8 cellular contexts compared by ENCODE assay signal in genomic region chr3:196499807-196500524, GRCh38. TPM values are rescaled to one million over a fixed set of nuclear protein-coding genes. Genes with fewer than 3 reads are reported as not detected.
DNase-seq lines count a peak whose midpoint lies in the region; ATAC-seq and TF ChIP-seq lines count a peak whose summit lies in the region.

No MANE protein-coding gene starts in this region.

- peak overlapping the region; percentile 84 for H3K9ac ChIP-seq in SU-DHL-6 (ENCODE audit: low read length)

- no peaks in the 10 kb centered on the region for H3K27me3 ChIP-seq in SU-DHL-6 (ENCODE audit: low read length)
- no peaks in the 10 kb centered on the region for H3K27me3 ChIP-seq in esophagus squamous epithelium

- H3K27ac ChIP-seq in SU-DHL-6 (ENCODE audit: low read depth, low read length) (peak overlapping the region; percentile 91), esophagus squamous epithelium (peak overlapping the region; percentile 54 to 98 (median 96))

- peaks cover 12 to 50% (median 19%) of the 10 kb centered on the region in 3 donors for H3K4me1 ChIP-seq in esophagus squamous epithelium

- 55 to 58% methylated on average over 11 of the region's 11 CpGs for WGBS in esophagus squamous epithelium, 2 donors

- H4K20me1 ChIP-seq in SU-DHL-6 (ENCODE audit: low read depth, low read length): peaks cover 10% of the 10 kb centered on the region; the same call in 1 of the 2 replicates

- TF ChIP-seq CTCF in GM12875 (IDR thresholded peaks at IDR 0.05; ENCODE audit: borderline replicate concordance, insufficient read depth, low read depth, low read length) (no peak), SU-DHL-6 (IDR thresholded peaks at IDR 0.05; ENCODE audit: insufficient read depth, low read length, poor library complexity, severe bottlenecking) (no peak), esophagus squamous epithelium (IDR thresholded peaks at IDR 0.05) (no peak)

- H2AFZ ChIP-seq in SU-DHL-6 (ENCODE audit: low read depth, low read length, severe bottlenecking): no peak overlapping the region

- peaks cover 84% of the 10 kb centered on the region for H3K79me2 ChIP-seq in SU-DHL-6 (ENCODE audit: insufficient read depth, low read length)

- peaks cover 4% of the 10 kb centered on the region for H3F3A ChIP-seq in SU-DHL-6 (ENCODE audit: insufficient read depth)

- H3K4me3 ChIP-seq in GM12875 (ENCODE audit: low read depth, low read length) (peak overlapping the region; percentile 66), SU-DHL-6 (ENCODE audit: insufficient read depth, low read length, poor library complexity, severe bottlenecking) (peak overlapping the region; percentile 63), esophagus squamous epithelium (peak overlapping the region; percentile 79 to 97 (median 86)), skeletal muscle cell (ENCODE audit: low read depth, low read length) (peak overlapping the region; percentile 97)

- H3K9me3 ChIP-seq in SU-DHL-6 (ENCODE audit: insufficient read depth, low read length) (no peaks in the 10 kb centered on the region), esophagus squamous epithelium (no peaks in the 10 kb centered on the region)

- no peaks in the 10 kb centered on the region for H3K9me2 ChIP-seq in SU-DHL-6 (replicated peaks; ENCODE audit: insufficient read depth, low read length)

- H3K36me3 ChIP-seq in SU-DHL-6 (ENCODE audit: low read length) (peaks cover 13% of the 10 kb centered on the region; the same call in 1 of the 2 replicates), esophagus squamous epithelium (peaks cover 0 to 14% (median 0%) of the 10 kb centered on the region in 3 donors)

- no peak for TF ChIP-seq POLR2A in esophagus squamous epithelium (IDR thresholded peaks at IDR 0.05)

- H3K4me2 ChIP-seq in SU-DHL-6 (ENCODE audit: low read depth, low read length, poor library complexity, severe bottlenecking): peak overlapping the region; percentile 90

- DNase-seq in esophagus squamous epithelium (lab: John Stamatoyannopoulos, UW) (no peak), skeletal muscle cell (ENCODE audit: low read depth) (no peak), MV-4-11 (lab: John Stamatoyannopoulos, UW) (no peak), mucosa of gallbladder (ENCODE audit: low spot score) (no peak), DMS79 treated with DMSO at 0.1 percent for 48 hours (lab: John Stamatoyannopoulos, UW) (no peak)

- intact Hi-C loops in esophagus squamous epithelium (cut with DNase I): loop anchor here (5.0 kb wide), 1 partner anchor 68 kb away; the partner anchor contains the start of gene UBXN7

- no peak for ATAC-seq in GM18511 (IDR thresholded peaks at IDR 0.05; ENCODE audit: unreplicated experiment)

RNA-seq across cellular contexts. Expression of gene RNF168, which starts 3.6 kb away (rescaled TPM):
- total RNA-seq in esophagus squamous epithelium: 10 to 100 TPM; 13.0 to 23.8 (median 19.6) TPM
- 23.2 TPM for total RNA-seq in mucosa of gallbladder

RNA-seq across cellular contexts. Expression of gene SMCO1, which starts 15.2 kb away (rescaled TPM):
- total RNA-seq in esophagus squamous epithelium (not detected), mucosa of gallbladder (not detected)
